1 cellular context compared by ENCODE assay signal in genomic region chr9:136840877-136841645, GRCh38.
TF ChIP-seq lines count a peak whose summit lies in the region.

No MANE protein-coding gene starts in this region.

TF ChIP-seq in HepG2, 621 proteins besides CTCF, POLR2A, EP300 and RAD21 (continued from another document and continues in another):
- TF ChIP-seq ZNF121 (CRISPR knock-in tag; IDR thresholded peaks at IDR 0.05) (no peak), MYNN (CRISPR knock-in tag; IDR thresholded peaks at IDR 0.05; ENCODE audit: low read depth) (no peak), ZHX2 (IDR thresholded peaks at IDR 0.05; ENCODE audit: low read depth) (no peak), ZHX2 (CRISPR knock-in tag; IDR thresholded peaks at IDR 0.05; ENCODE audit: borderline replicate concordance) (no peak), ZBTB10 (CRISPR knock-in tag; IDR thresholded peaks at IDR 0.05; ENCODE audit: borderline replicate concordance) (no peak), MEIS2 (CRISPR knock-in tag; IDR thresholded peaks at IDR 0.05) (no peak), KDM1A (CRISPR knock-in tag; IDR thresholded peaks at IDR 0.05) (no peak), PBX3 (CRISPR knock-in tag; IDR thresholded peaks at IDR 0.05; ENCODE audit: borderline replicate concordance) (no peak), MTERF4 (CRISPR knock-in tag; IDR thresholded peaks at IDR 0.05) (no peak), HIVEP1 (CRISPR knock-in tag; IDR thresholded peaks at IDR 0.05) (no peak; the same call in 1 of the 2 replicates), ZBTB4 (CRISPR knock-in tag; IDR thresholded peaks at IDR 0.05; ENCODE audit: borderline replicate concordance) (no peak), HDAC1 (CRISPR knock-in tag; IDR thresholded peaks at IDR 0.05) (peak; percentile 42; the same call in 1 of the 2 replicates), DR1 (CRISPR knock-in tag; IDR thresholded peaks at IDR 0.05) (no peak), GATAD2A (CRISPR knock-in tag; IDR thresholded peaks at IDR 0.05) (no peak), ZIK1 (CRISPR knock-in tag; IDR thresholded peaks at IDR 0.05; ENCODE audit: borderline replicate concordance, low read depth) (peak; percentile 32; the same call in 1 of the 2 replicates), HNF1B (CRISPR knock-in tag; IDR thresholded peaks at IDR 0.05) (no peak), DMTF1 (CRISPR knock-in tag; IDR thresholded peaks at IDR 0.05) (no peak), GTF3A (CRISPR knock-in tag; conservative IDR thresholded peaks at IDR 0.05) (0 out of 2 replicates have a peak, but pooled peaks have one; percentile 36), ZBTB1 (CRISPR knock-in tag; IDR thresholded peaks at IDR 0.05; ENCODE audit: borderline replicate concordance) (no peak), ONECUT2 (CRISPR knock-in tag; IDR thresholded peaks at IDR 0.05) (no peak), MIER3 (CRISPR knock-in tag; IDR thresholded peaks at IDR 0.05; ENCODE audit: borderline replicate concordance) (no peak), ZNF552 (CRISPR knock-in tag; IDR thresholded peaks at IDR 0.05; ENCODE audit: borderline replicate concordance) (no peak), EED (CRISPR knock-in tag; IDR thresholded peaks at IDR 0.05) (no peak), SNRNP70 (IDR thresholded peaks at IDR 0.05; ENCODE audit: low read depth, low read length) (no peak), SMAD1 (CRISPR knock-in tag; IDR thresholded peaks at IDR 0.05; ENCODE audit: borderline replicate concordance, low read depth) (no peak), ZNF597 (CRISPR knock-in tag; IDR thresholded peaks at IDR 0.05) (no peak), NR2F2 (IDR thresholded peaks at IDR 0.05; ENCODE audit: borderline replicate concordance, low read depth) (no peak), FOXO4 (CRISPR knock-in tag; conservative IDR thresholded peaks at IDR 0.05) (no peak)
